In genomic region chr14:89618821-89619551, GRCh38 we compare ENCODE assay signal across 1 cellular context.
TF ChIP-seq lines count a peak whose summit lies in the region.

No MANE protein-coding gene starts in this region.

TF ChIP-seq in HepG2, 621 proteins besides CTCF, POLR2A, EP300 and RAD21 (continued from another document and continues in another):
- TF ChIP-seq ZNF770 (CRISPR knock-in tag; IDR thresholded peaks at IDR 0.05) (peak; percentile 28; the same call in 1 of the 2 replicates), ZBED4 (CRISPR knock-in tag; IDR thresholded peaks at IDR 0.05; ENCODE audit: borderline replicate concordance) (0 out of 2 replicates have a peak, but pooled peaks have one; percentile 67), ADNP (CRISPR knock-in tag; IDR thresholded peaks at IDR 0.05) (peak; percentile 45; the same call in 1 of the 2 replicates), NFE2 (CRISPR knock-in tag; IDR thresholded peaks at IDR 0.05) (no peak), ZFX (CRISPR knock-in tag; IDR thresholded peaks at IDR 0.05; ENCODE audit: low read depth) (peak; percentile 75), ZNF451 (CRISPR knock-in tag; IDR thresholded peaks at IDR 0.05) (0 out of 2 replicates have a peak, but pooled peaks have one; percentile 47), NFAT5 (CRISPR knock-in tag; IDR thresholded peaks at IDR 0.05) (no peak), SAP130 (CRISPR knock-in tag; IDR thresholded peaks at IDR 0.05; ENCODE audit: low read depth) (peak; percentile 46), DZIP1 (CRISPR knock-in tag; IDR thresholded peaks at IDR 0.05) (no peak), ZNF713 (CRISPR knock-in tag; IDR thresholded peaks at IDR 0.05) (no peak), ZNF563 (CRISPR knock-in tag; IDR thresholded peaks at IDR 0.05) (peak; percentile 69), SKI (IDR thresholded peaks at IDR 0.05; ENCODE audit: partially characterized antibody) (peak; percentile 72), PPARG (CRISPR knock-in tag; conservative IDR thresholded peaks at IDR 0.05) (no peak), ZNF160 (CRISPR knock-in tag; IDR thresholded peaks at IDR 0.05) (no peak), ZNF280D (CRISPR knock-in tag; IDR thresholded peaks at IDR 0.05) (no peak), ZBTB44 (CRISPR knock-in tag; IDR thresholded peaks at IDR 0.05) (no peak), FOXP4 (CRISPR knock-in tag; IDR thresholded peaks at IDR 0.05) (no peak), AHR (CRISPR knock-in tag; IDR thresholded peaks at IDR 0.05) (no peak), ZNF772 (CRISPR knock-in tag; IDR thresholded peaks at IDR 0.05) (no peak), THRA (CRISPR knock-in tag; IDR thresholded peaks at IDR 0.05; ENCODE audit: borderline replicate concordance) (no peak), KLF13 (CRISPR knock-in tag; IDR thresholded peaks at IDR 0.05) (no peak), SALL2 (CRISPR knock-in tag; IDR thresholded peaks at IDR 0.05) (0 out of 2 replicates have a peak, but pooled peaks have one; percentile 31), ZNF720 (CRISPR knock-in tag; IDR thresholded peaks at IDR 0.05) (no peak), EHMT2 (IDR thresholded peaks at IDR 0.05; ENCODE audit: borderline replicate concordance, low read depth, low read length) (no peak), ZNF570 (CRISPR knock-in tag; IDR thresholded peaks at IDR 0.05; ENCODE audit: borderline replicate concordance) (no peak), ZNF501 (CRISPR knock-in tag; IDR thresholded peaks at IDR 0.05) (peak; percentile 47; the same call in 1 of the 2 replicates), ZNF468 (CRISPR knock-in tag; IDR thresholded peaks at IDR 0.05) (0 out of 2 replicates have a peak, but pooled peaks have one; percentile 18), ZNF552 (CRISPR knock-in tag; IDR thresholded peaks at IDR 0.05; ENCODE audit: borderline replicate concordance) (no peak), ZNF414 (CRISPR knock-in tag; IDR thresholded peaks at IDR 0.05) (no peak), ZC3H4 (CRISPR knock-in tag; IDR thresholded peaks at IDR 0.05; ENCODE audit: borderline replicate concordance) (no peak)
